Comparison of ENCODE assay signal across 8 cellular contexts in the genomic region with DNA sequence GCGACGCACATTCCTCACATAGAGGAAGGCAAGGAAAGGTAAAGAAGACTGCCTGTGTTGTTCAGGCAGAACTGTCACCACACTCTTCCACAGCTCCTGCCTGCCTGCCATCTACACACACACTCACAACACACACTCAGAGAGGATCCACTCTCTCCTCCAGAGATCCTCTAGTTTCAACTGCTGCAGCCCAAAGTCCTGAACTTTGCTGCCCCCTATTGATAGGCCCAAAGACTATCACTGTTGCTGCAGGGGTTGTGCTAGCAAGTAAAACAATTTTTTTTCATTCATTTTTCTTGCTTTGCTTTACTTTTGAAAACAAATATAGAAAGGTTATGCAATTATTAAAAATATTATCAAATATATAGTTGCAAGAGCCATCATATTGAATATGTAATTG. TPM values are rescaled to one million over a fixed set of nuclear protein-coding genes. Genes with fewer than 3 reads are reported as not detected.
DNase-seq lines count a peak whose midpoint lies in the region; ATAC-seq and TF ChIP-seq lines count a peak whose summit lies in the region.

No MANE protein-coding gene starts in this region.

- TF ChIP-seq CTCF in natural killer cell (IDR thresholded peaks at IDR 0.05): peak; percentile 27
- TF ChIP-seq CTCF in MM.1S (IDR thresholded peaks at IDR 0.05; ENCODE audit: low read length): peak; percentile 72
- peak; percentile 92 for TF ChIP-seq CTCF in neural cell (IDR thresholded peaks at IDR 0.05; ENCODE audit: poor library complexity, severe bottlenecking)

- H3K79me2 ChIP-seq in MM.1S (ENCODE audit: low read length) (no peaks in the 10 kb centered on the region), neural cell (replicated peaks; ENCODE audit: insufficient read depth, low read length) (no peaks in the 10 kb centered on the region)

- intact Hi-C loops in natural killer cell (cut with micrococcal nuclease): no loop called here

- peaks cover 10% of the 10 kb centered on the region; the same call in 1 of the 2 replicates for H3K36me3 ChIP-seq in MM.1S (replicated peaks; ENCODE audit: insufficient read depth, low read length)
- peaks cover 10% of the 10 kb centered on the region for H3K36me3 ChIP-seq in neural cell (ENCODE audit: insufficient read depth, low read length)

- H3K9me2 ChIP-seq in MM.1S (replicated peaks; ENCODE audit: insufficient read depth, low read length) (no peaks in the 10 kb centered on the region), neural cell (ENCODE audit: insufficient read depth, low read length) (no peaks in the 10 kb centered on the region)

- H3F3A ChIP-seq in MM.1S (ENCODE audit: insufficient read depth, low read length) (peaks cover 8% of the 10 kb centered on the region; the same call in 1 of the 2 replicates), neural cell (ENCODE audit: insufficient read depth, low read length, poor library complexity, severe bottlenecking) (no peaks in the 10 kb centered on the region)

- H3K27me3 ChIP-seq in MM.1S (replicated peaks; ENCODE audit: insufficient read depth, low read length) (no peaks in the 10 kb centered on the region), neural cell (ENCODE audit: insufficient read depth, low read depth, low read length) (no peaks in the 10 kb centered on the region)

- no peaks in the 10 kb centered on the region for H3K27me3 Mint-ChIP-seq in natural killer cell (ENCODE audit: low read depth in 2 of 2)
- H3K27me3 Mint-ChIP-seq in natural killer cell treated with Interleukin-12 subunit alpha and Interleukin-12 subunit beta and Interleukin-15 and Interleukin-18, amount 100 ng/mL, for 72 hours: peaks cover 0 to 3% of the 10 kb centered on the region in 2 donors

- no peak overlapping the region for H3K4me3 Mint-ChIP-seq in natural killer cell
- H3K4me3 Mint-ChIP-seq in natural killer cell treated with Interleukin-12 subunit alpha and Interleukin-12 subunit beta and Interleukin-15 and Interleukin-18, amount 100 ng/mL, for 72 hours: no peak overlapping the region

- ATAC-seq in natural killer cell (peak in 1 of 3 donors; percentile 47), GM21360 (IDR thresholded peaks at IDR 0.05; ENCODE audit: unreplicated experiment) (no peak), HG03520 (IDR thresholded peaks at IDR 0.05; ENCODE audit: unreplicated experiment) (no peak)
- ATAC-seq in natural killer cell treated with Interleukin-12 subunit alpha and Interleukin-12 subunit beta and Interleukin-15 and Interleukin-18, amount 100 ng/mL, for 72 hours: no peak

- H3K4me3 ChIP-seq in MM.1S (ENCODE audit: low read length) (no peak overlapping the region), neural cell (ENCODE audit: low read length) (no peak overlapping the region)

- no peak for TF ChIP-seq EP300 in neural cell (conservative IDR thresholded peaks at IDR 0.05; ENCODE audit: poor library complexity, severe bottlenecking)

- no peak for DNase-seq in natural killer cell
- no peak for DNase-seq in natural killer cell treated with Interleukin-12 subunit alpha and Interleukin-12 subunit beta and Interleukin-15 and Interleukin-18, amount 100 ng/mL, for 72 hours (ENCODE audit: low spot score)
- DNase-seq in MM.1S: peak; percentile 67
- peak; percentile 86 for DNase-seq in SK-MEL-5 (ENCODE audit: low read depth, low spot score)
- peak; percentile 50 to 56 for DNase-seq in erythroblast (lab: John Stamatoyannopoulos, UW)

- H3K4me1 Mint-ChIP-seq in natural killer cell: peaks cover 7 to 17% of the 10 kb centered on the region in 2 donors
- peaks cover 16 to 19% of the 10 kb centered on the region in 2 donors for H3K4me1 Mint-ChIP-seq in natural killer cell treated with Interleukin-12 subunit alpha and Interleukin-12 subunit beta and Interleukin-15 and Interleukin-18, amount 100 ng/mL, for 72 hours (ENCODE audit: low read depth in 2 of 2)

- no peak overlapping the region for H2AFZ ChIP-seq in MM.1S (ENCODE audit: low read length)
- H2AFZ ChIP-seq in neural cell (ENCODE audit: low read depth, low read length): no peak overlapping the region

- H3K9me3 Mint-ChIP-seq in natural killer cell: no peaks in the 10 kb centered on the region
- H3K9me3 Mint-ChIP-seq in natural killer cell treated with Interleukin-12 subunit alpha and Interleukin-12 subunit beta and Interleukin-15 and Interleukin-18, amount 100 ng/mL, for 72 hours: no peaks in the 10 kb centered on the region

- no peak overlapping the region for H3K27ac ChIP-seq in MM.1S (ENCODE audit: low read length)
- no peak overlapping the region for H3K27ac ChIP-seq in neural cell (ENCODE audit: low read length)

- peaks cover 20% of the 10 kb centered on the region for H3K4me1 ChIP-seq in MM.1S (ENCODE audit: low read length)

- H4K20me1 ChIP-seq in MM.1S (ENCODE audit: insufficient read depth, low read length) (no peaks in the 10 kb centered on the region), neural cell (ENCODE audit: insufficient read depth) (no peaks in the 10 kb centered on the region)

- peak; percentile 94 for TF ChIP-seq RAD21 in neural cell (conservative IDR thresholded peaks at IDR 0.05)

- H3K9me3 ChIP-seq in MM.1S (replicated peaks; ENCODE audit: insufficient read depth, low read length) (no peaks in the 10 kb centered on the region), neural cell (ENCODE audit: low read length) (no peaks in the 10 kb centered on the region)

- TF ChIP-seq POLR2A in erythroblast (IDR thresholded peaks at IDR 0.05; ENCODE audit: low read length): no peak

- in situ Hi-C loops in SK-MEL-5 (cut with HindIII; ENCODE audit: low pct_unique_long_range_greater_than_20kb, low sequenced_read_pairs): no loop called here

- H3K36me3 Mint-ChIP-seq in natural killer cell: peaks cover 22% of the 10 kb centered on the region
- peaks cover 12% of the 10 kb centered on the region for H3K36me3 Mint-ChIP-seq in natural killer cell treated with Interleukin-12 subunit alpha and Interleukin-12 subunit beta and Interleukin-15 and Interleukin-18, amount 100 ng/mL, for 72 hours

- no peak overlapping the region for H3K27ac Mint-ChIP-seq in natural killer cell
- H3K27ac Mint-ChIP-seq in natural killer cell treated with Interleukin-12 subunit alpha and Interleukin-12 subunit beta and Interleukin-15 and Interleukin-18, amount 100 ng/mL, for 72 hours: no peak overlapping the region

- H3K9ac ChIP-seq in MM.1S (ENCODE audit: low read length) (no peak overlapping the region), neural cell (ENCODE audit: low read length) (no peak overlapping the region)

- H3K4me2 ChIP-seq in MM.1S (ENCODE audit: low read depth, low read length) (no peak overlapping the region), neural cell (ENCODE audit: low read length) (no peak overlapping the region)

TF ChIP-seq in neural cell, 6 proteins besides CTCF, POLR2A, EP300 and RAD21 (continues in another document):
- TF ChIP-seq POLR2AphosphoS5 (IDR thresholded peaks at IDR 0.05) (no peak), SMC3 (conservative IDR thresholded peaks at IDR 0.05; ENCODE audit: poor library complexity) (peak; percentile 89), EZH2 (IDR thresholded peaks at IDR 0.05; ENCODE audit: borderline replicate concordance, insufficient read depth, low read length, poor library complexity, severe bottlenecking) (no peak), TAF1 (IDR thresholded peaks at IDR 0.05; ENCODE audit: low read depth) (no peak)

RNA-seq across cellular contexts. Expression of a gene that starts 5.9 kb away (rescaled TPM):
- not detected for total RNA-seq in natural killer cell
- not detected for total RNA-seq in natural killer cell treated with Interleukin-12 subunit alpha and Interleukin-12 subunit beta and Interleukin-15 and Interleukin-18, amount 100 ng/mL, for 72 hours
- total RNA-seq in SK-MEL-5 (2014; rRNA removed; shearing (Covaris generic)): 0.16 TPM in 1 of 2 replicates, not detected in the other
- not detected in 2 replicates for polyA plus RNA-seq in SK-MEL-5 (2015; cell fraction: cytosol; rRNA removed)
- not detected in 2 replicates for polyA plus RNA-seq in SK-MEL-5 (2015; cell fraction: nucleus; rRNA removed)
- 0.45 and 2.1 TPM in 2 replicates for polyA plus RNA-seq in neural cell
- 0.73 and 0.93 TPM in 2 replicates for polyA minus RNA-seq in neural cell

RNA-seq across cellular contexts. Expression of a gene that starts 12.0 kb away (rescaled TPM):
- total RNA-seq in natural killer cell: 10 to 100 TPM in 1 of 3 donors, 1 to 10 TPM in 2; 8.0 to 10.6 (median 8.6) TPM
- 10 to 100 TPM; 13.6 to 16.2 TPM for total RNA-seq in natural killer cell treated with Interleukin-12 subunit alpha and Interleukin-12 subunit beta and Interleukin-15 and Interleukin-18, amount 100 ng/mL, for 72 hours
- 33.6 and 35.1 TPM in 2 replicates for total RNA-seq in SK-MEL-5 (2014; rRNA removed; shearing (Covaris generic))
- 18.8 and 21.8 TPM in 2 replicates for polyA plus RNA-seq in SK-MEL-5 (2015; cell fraction: cytosol; rRNA removed)
- 123 TPM in 2 replicates for polyA plus RNA-seq in SK-MEL-5 (2015; cell fraction: nucleus; rRNA removed)
- polyA plus RNA-seq in neural cell: 21.6 and 27.8 TPM in 2 replicates
- polyA minus RNA-seq in neural cell: 27.3 and 27.8 TPM in 2 replicates

RNA-seq across cellular contexts. Expression of a gene that starts 12.1 kb away (rescaled TPM):
- total RNA-seq in natural killer cell: 10 to 100 TPM; 55.7 to 78.4 (median 69.9) TPM
- 10 to 100 TPM; 72.7 to 91.3 TPM for total RNA-seq in natural killer cell treated with Interleukin-12 subunit alpha and Interleukin-12 subunit beta and Interleukin-15 and Interleukin-18, amount 100 ng/mL, for 72 hours
- total RNA-seq in SK-MEL-5 (2014; rRNA removed; shearing (Covaris generic)): 74.7 and 86.7 TPM in 2 replicates
- polyA plus RNA-seq in SK-MEL-5 (2015; cell fraction: cytosol; rRNA removed): 78.6 and 80.7 TPM in 2 replicates
- 250 and 294 TPM in 2 replicates for polyA plus RNA-seq in SK-MEL-5 (2015; cell fraction: nucleus; rRNA removed)
- 34.1 and 36.1 TPM in 2 replicates for polyA plus RNA-seq in neural cell
- polyA minus RNA-seq in neural cell: 48.5 and 74.0 TPM in 2 replicates

Comparison
In these comparisons a context has a peak if more than half of its experiments do, and no peak if none do; other contexts are left out.
1. DNase-seq: peak in MM.1S (single experiment), SK-MEL-5 (single experiment) and erythroblast (2 of 2); none in natural killer cell (single experiment) and natural killer cell treated with Interleukin-12 subunit alpha and Interleukin-12 subunit beta and Interleukin-15 and Interleukin-18, amount 100 ng/mL, for 72 hours (single experiment).
2. CTCF ChIP-seq: peak in every context shown above with its lines; median percentile 92 in neural cell; 72 in MM.1S; 27 in natural killer cell.